1 cellular context compared by ENCODE assay signal in the genomic region with DNA sequence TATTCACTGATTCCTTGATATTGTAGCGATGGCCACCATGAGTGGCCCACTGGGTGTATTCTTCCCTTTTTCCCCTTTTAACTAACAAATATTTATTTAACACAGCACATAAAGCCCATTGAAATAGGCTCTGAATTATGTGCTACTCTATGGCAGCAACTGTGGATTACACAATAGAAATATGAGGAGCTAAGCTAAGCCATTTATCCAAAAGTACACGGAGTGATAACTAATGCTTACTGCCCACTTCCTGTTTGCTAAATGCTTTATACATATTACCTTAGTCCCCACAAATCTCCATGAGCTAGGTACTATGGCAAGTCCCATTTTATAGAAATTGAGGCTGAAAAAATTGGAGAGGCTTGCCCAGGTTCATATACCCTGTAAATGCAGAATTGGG.
TF ChIP-seq lines count a peak whose summit lies in the region.

No MANE protein-coding gene starts in this region.

TF ChIP-seq in WTC11, 78 proteins besides CTCF, POLR2A, EP300 and RAD21 (continued from another document):
- TF ChIP-seq, protein P1, sequence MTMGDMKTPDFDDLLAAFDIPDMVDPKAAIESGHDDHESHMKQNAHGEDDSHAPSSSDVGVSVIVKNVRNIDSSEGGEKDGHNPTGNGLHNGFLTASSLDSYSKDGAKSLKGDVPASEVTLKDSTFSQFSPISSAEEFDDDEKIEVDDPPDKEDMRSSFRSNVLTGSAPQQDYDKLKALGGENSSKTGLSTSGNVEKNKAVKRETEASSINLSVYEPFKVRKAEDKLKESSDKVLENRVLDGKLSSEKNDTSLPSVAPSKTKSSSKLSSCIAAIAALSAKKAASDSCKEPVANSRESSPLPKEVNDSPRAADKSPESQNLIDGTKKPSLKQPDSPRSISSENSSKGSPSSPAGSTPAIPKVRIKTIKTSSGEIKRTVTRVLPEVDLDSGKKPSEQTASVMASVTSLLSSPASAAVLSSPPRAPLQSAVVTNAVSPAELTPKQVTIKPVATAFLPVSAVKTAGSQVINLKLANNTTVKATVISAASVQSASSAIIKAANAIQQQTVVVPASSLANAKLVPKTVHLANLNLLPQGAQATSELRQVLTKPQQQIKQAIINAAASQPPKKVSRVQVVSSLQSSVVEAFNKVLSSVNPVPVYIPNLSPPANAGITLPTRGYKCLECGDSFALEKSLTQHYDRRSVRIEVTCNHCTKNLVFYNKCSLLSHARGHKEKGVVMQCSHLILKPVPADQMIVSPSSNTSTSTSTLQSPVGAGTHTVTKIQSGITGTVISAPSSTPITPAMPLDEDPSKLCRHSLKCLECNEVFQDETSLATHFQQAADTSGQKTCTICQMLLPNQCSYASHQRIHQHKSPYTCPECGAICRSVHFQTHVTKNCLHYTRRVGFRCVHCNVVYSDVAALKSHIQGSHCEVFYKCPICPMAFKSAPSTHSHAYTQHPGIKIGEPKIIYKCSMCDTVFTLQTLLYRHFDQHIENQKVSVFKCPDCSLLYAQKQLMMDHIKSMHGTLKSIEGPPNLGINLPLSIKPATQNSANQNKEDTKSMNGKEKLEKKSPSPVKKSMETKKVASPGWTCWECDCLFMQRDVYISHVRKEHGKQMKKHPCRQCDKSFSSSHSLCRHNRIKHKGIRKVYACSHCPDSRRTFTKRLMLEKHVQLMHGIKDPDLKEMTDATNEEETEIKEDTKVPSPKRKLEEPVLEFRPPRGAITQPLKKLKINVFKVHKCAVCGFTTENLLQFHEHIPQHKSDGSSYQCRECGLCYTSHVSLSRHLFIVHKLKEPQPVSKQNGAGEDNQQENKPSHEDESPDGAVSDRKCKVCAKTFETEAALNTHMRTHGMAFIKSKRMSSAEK (CRISPR knock-in tag; IDR thresholded peaks at IDR 0.05; ENCODE audit: borderline replicate concordance) = no peak
- TF ChIP-seq RORB (CRISPR knock-in tag; IDR thresholded peaks at IDR 0.05) (no peak), IRF2 (CRISPR knock-in tag; IDR thresholded peaks at IDR 0.05; ENCODE audit: borderline replicate concordance, low read depth) (no peak), USF1 (CRISPR knock-in tag; IDR thresholded peaks at IDR 0.05) (no peak), ETV6 (CRISPR knock-in tag; IDR thresholded peaks at IDR 0.05) (no peak), GABPB1 (CRISPR knock-in tag; IDR thresholded peaks at IDR 0.05) (no peak)
- TF ChIP-seq, protein P2, sequence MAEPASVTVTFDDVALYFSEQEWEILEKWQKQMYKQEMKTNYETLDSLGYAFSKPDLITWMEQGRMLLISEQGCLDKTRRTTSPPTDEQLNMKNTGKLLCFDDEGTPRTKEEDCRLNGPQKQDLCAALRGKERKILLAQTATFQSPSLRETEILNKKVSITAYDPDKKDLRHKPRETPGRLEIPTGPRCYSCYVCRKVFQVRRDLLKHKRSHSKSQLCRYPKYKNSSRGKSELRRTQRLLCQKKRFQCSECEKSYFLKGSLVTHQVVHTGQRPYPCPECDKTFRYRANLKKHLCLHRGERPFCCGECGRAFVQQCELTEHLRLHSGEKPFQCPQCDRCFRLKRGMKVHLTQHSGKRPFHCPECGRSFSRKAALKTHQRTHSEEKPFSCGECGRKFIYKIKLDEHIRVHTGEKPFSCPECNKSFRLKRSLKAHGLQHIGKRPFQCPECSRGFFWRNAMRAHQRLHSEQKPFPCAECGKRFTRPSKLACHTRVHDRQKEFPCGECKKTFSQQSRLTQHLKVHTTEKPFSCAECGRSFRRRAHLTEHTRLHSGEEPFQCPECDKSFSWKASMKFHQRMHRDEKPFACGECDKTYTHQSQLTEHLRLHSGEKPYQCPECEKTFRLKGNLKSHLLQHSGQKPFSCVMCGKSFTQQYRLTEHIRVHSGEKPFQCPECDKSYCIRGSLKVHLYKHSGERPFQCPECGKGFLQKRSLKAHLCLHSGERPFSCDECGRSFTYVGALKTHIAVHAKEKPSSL (CRISPR knock-in tag; conservative IDR thresholded peaks at IDR 0.05) = no peak
